In genomic region chr2:189318761-189319160, GRCh38 we compare ENCODE assay signal across 15 cellular contexts.
"Had no signal": no experiment of that assay in that cellular context is flagged by ENCODE, and none has a peak within 500 bp of the region (broad histone marks: within the 10 kb centered on the region; RNA-seq: fewer than 3 reads in every experiment).

No MANE protein-coding gene starts in this region.

- H3K27me3 ChIP-seq: transverse colon, vagina had no signal

- DNase-seq: activated CD4-positive, alpha-beta memory T cell treated with anti-CD3 and anti-CD28 coated beads for 36 hours; activated T-cell treated with anti-CD3 and anti-CD28 coated beads for 4 hours; amniotic stem cell; endodermal cell; immature natural killer cell; kidney glomerular epithelial cell; left ventricle myocardium inferior; mammary epithelial cell; midbrain; nephron progenitor cell; nucleus accumbens; retina; transverse colon had no signal

- H3K4me1 ChIP-seq: left ventricle myocardium inferior, transverse colon, vagina had no signal

- H3K36me3 ChIP-seq: transverse colon, vagina had no signal

- H3K27ac ChIP-seq: epithelial cell of prostate, left ventricle myocardium inferior, transverse colon, vagina had no signal

- H3K4me3 ChIP-seq: left ventricle myocardium inferior, transverse colon, vagina had no signal

- H3K9me3 ChIP-seq: transverse colon, vagina had no signal
